In the genomic region with DNA sequence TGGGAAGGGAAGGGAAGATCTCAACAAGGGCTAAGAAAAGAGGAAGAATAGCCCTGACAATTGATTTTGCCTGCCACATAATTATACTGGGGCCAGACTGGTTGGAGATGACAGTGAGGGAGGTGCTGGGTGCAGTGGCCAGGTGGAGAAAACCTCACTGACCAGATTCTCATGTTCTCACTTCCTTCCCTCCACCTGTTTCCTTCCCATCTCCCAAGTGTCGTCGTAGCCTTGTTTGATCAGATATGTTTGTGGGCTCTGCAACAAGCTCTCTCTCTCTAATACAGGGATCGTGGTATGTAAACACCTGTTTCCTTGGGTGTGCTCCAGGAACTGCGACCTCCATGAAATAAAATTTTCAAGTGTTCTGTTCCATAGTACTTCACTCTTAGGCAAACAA, we compare ENCODE assay signal across 9 cellular contexts.
DNase-seq lines count a peak whose midpoint lies in the region; ATAC-seq and TF ChIP-seq lines count a peak whose summit lies in the region.
"Had no signal": no experiment of that assay in that cellular context is flagged by ENCODE, and none has a peak within 500 bp of the region (broad histone marks: within the 10 kb centered on the region; RNA-seq: fewer than 3 reads in every experiment).

No MANE protein-coding gene starts in this region.

- peaks cover 0 to 26% of the 10 kb centered on the region in 2 experiments; a peak in 2 of 4 replicates for H3K4me1 ChIP-seq in SK-N-SH (ENCODE audit: control insufficient read depth in 1 of 2, insufficient read depth in 2 of 2, low read depth in 1 of 2, low read length in 1 of 2)
- H3K4me1 ChIP-seq: breast epithelium had no signal

- peaks cover 43% of the 10 kb centered on the region for H3F3A ChIP-seq in SK-N-SH (replicated peaks; ENCODE audit: insufficient read depth)

- H2AFZ ChIP-seq in SK-N-SH (ENCODE audit: low read depth): no peak overlapping the region

- no peaks in the 10 kb centered on the region for H3K27me3 Mint-ChIP-seq in osteocyte (ENCODE audit: unreplicated experiment)

- peak overlapping the region; percentile 72 for H3K27ac Mint-ChIP-seq in osteocyte (ENCODE audit: unreplicated experiment)

- TF ChIP-seq CTCF in SK-N-SH (IDR thresholded peaks at IDR 0.05) (no peak), osteocyte (IDR thresholded peaks at IDR 0.05) (no peak)

- CTCF ChIA-PET in SK-N-SH (lab: Yijun Ruan, JAX): interaction anchor here (0.6 to 1.6 kb wide), 3 partner anchors 46 to 172 kb away, joined by 3 to 6 read pairs (median 3); no protein-coding TSS in a partner anchor

- H3K36me3 ChIP-seq in SK-N-SH (replicated peaks in 1 of 2; ENCODE audit: control insufficient read depth in 1 of 2, insufficient read depth in 2 of 2, low read length in 1 of 2): peaks cover 0 to 28% of the 10 kb centered on the region in 2 experiments
- H3K36me3 ChIP-seq: breast epithelium had no signal

- H3K4me3 ChIP-seq in SK-N-SH (ENCODE audit: low read depth in 2 of 2, low read length in 1 of 2): no peak overlapping the region
- H3K4me3 ChIP-seq: breast epithelium had no signal

- H3K9me3 ChIP-seq in SK-N-SH: no peaks in the 10 kb centered on the region

- peaks cover under 1% of the 10 kb centered on the region for H3K9me3 Mint-ChIP-seq in osteocyte (ENCODE audit: unreplicated experiment)

- H3K9me2 ChIP-seq in SK-N-SH: no peaks in the 10 kb centered on the region

- WGBS in SK-N-SH (ENCODE audit: low lambda C conversion rate): 93% methylated on average over 4 of the region's 4 CpGs

- H4K20me1 ChIP-seq in SK-N-SH (ENCODE audit: insufficient read depth): peaks cover 56% of the 10 kb centered on the region

- H3K4me1 Mint-ChIP-seq in osteocyte (ENCODE audit: unreplicated experiment): peaks cover 49% of the 10 kb centered on the region

- POLR2A ChIA-PET in SK-N-SH (lab: Yijun Ruan, JAX): no interaction called here

- no peak overlapping the region for H3K4me2 ChIP-seq in SK-N-SH

- no peak for TF ChIP-seq RAD21 in SK-N-SH (IDR thresholded peaks at IDR 0.05; ENCODE audit: low read length)

- ATAC-seq in SK-N-SH treated with all-trans-retinoic acid at 6 μM for 48 hours: no peak
- peak; percentile 39 for ATAC-seq in HG03432 (IDR thresholded peaks at IDR 0.05; ENCODE audit: unreplicated experiment)
- ATAC-seq in HG02798 (IDR thresholded peaks at IDR 0.05; ENCODE audit: poor library complexity, unreplicated experiment): no peak
- no peak for ATAC-seq in GM21367 (IDR thresholded peaks at IDR 0.05; ENCODE audit: unreplicated experiment)

- H3K36me3 Mint-ChIP-seq in osteocyte (ENCODE audit: unreplicated experiment): peaks cover 3% of the 10 kb centered on the region

- no peak overlapping the region for H3K27ac ChIP-seq in SK-N-SH (ENCODE audit: low read depth in 2 of 2, low read length in 1 of 2)
- H3K27ac ChIP-seq: breast epithelium had no signal

- H3K9ac ChIP-seq in SK-N-SH: no peak overlapping the region

- H3K27me3 ChIP-seq in SK-N-SH (ENCODE audit: insufficient read depth): no peaks in the 10 kb centered on the region
- H3K27me3 ChIP-seq: breast epithelium had no signal

- H3K4me3 Mint-ChIP-seq in osteocyte (ENCODE audit: unreplicated experiment): no peak overlapping the region

- DNase-seq in SK-N-SH: no peak
- DNase-seq in UCSD-AML1 (lab: John Stamatoyannopoulos, UW; ENCODE audit: unreplicated experiment): peak; percentile 20
- no peak for DNase-seq in osteocyte (ENCODE audit: extremely low spot score, unreplicated experiment)
- no peak for DNase-seq in CD1c-positive myeloid dendritic cell (ENCODE audit: extremely low spot score)

- H3K79me2 ChIP-seq in SK-N-SH (ENCODE audit: insufficient read depth): peaks cover 100% of the 10 kb centered on the region

- TF ChIP-seq EP300 in SK-N-SH (IDR thresholded peaks at IDR 0.05; ENCODE audit: borderline replicate concordance in 1 of 2, low read depth in 1 of 2, low read length in 1 of 2): no peak

TF ChIP-seq in SK-N-SH, 30 proteins besides CTCF, POLR2A, EP300 and RAD21:
- TF ChIP-seq, protein P1, sequence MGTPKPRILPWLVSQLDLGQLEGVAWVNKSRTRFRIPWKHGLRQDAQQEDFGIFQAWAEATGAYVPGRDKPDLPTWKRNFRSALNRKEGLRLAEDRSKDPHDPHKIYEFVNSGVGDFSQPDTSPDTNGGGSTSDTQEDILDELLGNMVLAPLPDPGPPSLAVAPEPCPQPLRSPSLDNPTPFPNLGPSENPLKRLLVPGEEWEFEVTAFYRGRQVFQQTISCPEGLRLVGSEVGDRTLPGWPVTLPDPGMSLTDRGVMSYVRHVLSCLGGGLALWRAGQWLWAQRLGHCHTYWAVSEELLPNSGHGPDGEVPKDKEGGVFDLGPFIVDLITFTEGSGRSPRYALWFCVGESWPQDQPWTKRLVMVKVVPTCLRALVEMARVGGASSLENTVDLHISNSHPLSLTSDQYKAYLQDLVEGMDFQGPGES (IDR thresholded peaks at IDR 0.05; ENCODE audit: low read depth, low read length): no peak
- 0 out of 2 replicates have a peak, but pooled peaks have one; percentile 18 for TF ChIP-seq POLR2AphosphoS5 (IDR thresholded peaks at IDR 0.05; ENCODE audit: low read depth, low read length)

TF ChIP-seq in SK-N-SH treated with all-trans-retinoic acid at 6 μM for 48 hours, 23 proteins besides CTCF, POLR2A, EP300 and RAD21:
- TF ChIP-seq, protein P2, sequence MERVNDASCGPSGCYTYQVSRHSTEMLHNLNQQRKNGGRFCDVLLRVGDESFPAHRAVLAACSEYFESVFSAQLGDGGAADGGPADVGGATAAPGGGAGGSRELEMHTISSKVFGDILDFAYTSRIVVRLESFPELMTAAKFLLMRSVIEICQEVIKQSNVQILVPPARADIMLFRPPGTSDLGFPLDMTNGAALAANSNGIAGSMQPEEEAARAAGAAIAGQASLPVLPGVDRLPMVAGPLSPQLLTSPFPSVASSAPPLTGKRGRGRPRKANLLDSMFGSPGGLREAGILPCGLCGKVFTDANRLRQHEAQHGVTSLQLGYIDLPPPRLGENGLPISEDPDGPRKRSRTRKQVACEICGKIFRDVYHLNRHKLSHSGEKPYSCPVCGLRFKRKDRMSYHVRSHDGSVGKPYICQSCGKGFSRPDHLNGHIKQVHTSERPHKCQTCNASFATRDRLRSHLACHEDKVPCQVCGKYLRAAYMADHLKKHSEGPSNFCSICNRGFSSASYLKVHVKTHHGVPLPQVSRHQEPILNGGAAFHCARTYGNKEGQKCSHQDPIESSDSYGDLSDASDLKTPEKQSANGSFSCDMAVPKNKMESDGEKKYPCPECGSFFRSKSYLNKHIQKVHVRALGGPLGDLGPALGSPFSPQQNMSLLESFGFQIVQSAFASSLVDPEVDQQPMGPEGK (CRISPR knock-in tag; IDR thresholded peaks at IDR 0.05; ENCODE audit: borderline replicate concordance): no peak
- TF ChIP-seq ZC3H10 (CRISPR knock-in tag; IDR thresholded peaks at IDR 0.05) (no peak), ZNF565 (CRISPR knock-in tag; conservative IDR thresholded peaks at IDR 0.05; ENCODE audit: low read depth) (no peak), ZFP30 (CRISPR knock-in tag; IDR thresholded peaks at IDR 0.05) (no peak), ISL1 (CRISPR knock-in tag; IDR thresholded peaks at IDR 0.05) (no peak)
